In genomic region chr1:109876617-109877319, GRCh38 we compare ENCODE assay signal across 10 cellular contexts. TPM values are rescaled to one million over a fixed set of nuclear protein-coding genes. Genes with fewer than 3 reads are reported as not detected.
DNase-seq lines count a peak whose midpoint lies in the region; ATAC-seq and TF ChIP-seq lines count a peak whose summit lies in the region.
"Had no signal": no experiment of that assay in that cellular context is flagged by ENCODE, and none has a peak within 500 bp of the region (broad histone marks: within the 10 kb centered on the region; RNA-seq: fewer than 3 reads in every experiment).

No MANE protein-coding gene starts in this region.

- peaks cover 39% of the 10 kb centered on the region for H3K4me1 Mint-ChIP-seq in endodermal cell
- H3K4me1 Mint-ChIP-seq in type B pancreatic cell (ENCODE audit: unreplicated experiment), result peaks cover 51% of the 10 kb centered on the region

- no peaks in the 10 kb centered on the region for H3K9me3 Mint-ChIP-seq in endodermal cell
- H3K9me3 Mint-ChIP-seq in type B pancreatic cell, result no peaks in the 10 kb centered on the region
- H3K9me3 Mint-ChIP-seq: dendritic cell treated with granulocyte-macrophage colony-stimulating factor and Interleukin-4, amounts not matched to agents 40 ng/mL and 50 ng/mL, for 4 days had no signal

- H3K4me1 ChIP-seq in endodermal cell (ENCODE audit: control insufficient read depth, insufficient read depth, low read length), result peaks cover 15% of the 10 kb centered on the region
- peaks cover 43% of the 10 kb centered on the region for H3K4me1 ChIP-seq in mesodermal cell (ENCODE audit: control insufficient read depth, insufficient read depth, low read length, poor library complexity, severe bottlenecking)
- H3K4me1 ChIP-seq in foreskin keratinocyte, result no peaks in the 10 kb centered on the region

- H3K4me3 ChIP-seq in LNCaP clone FGC (ENCODE audit: low read depth, low read length) (no peak overlapping the region), endodermal cell (ENCODE audit: low read length) (peak overlapping the region; percentile 32), mesodermal cell (ENCODE audit: extremely low read depth, insufficient read depth, low read length, poor library complexity, severe bottlenecking) (no peak overlapping the region)

- H3K36me3 Mint-ChIP-seq in endodermal cell (ENCODE audit: low read depth) (no peaks in the 10 kb centered on the region), type B pancreatic cell (no peaks in the 10 kb centered on the region)

- H3K36me3 ChIP-seq in endodermal cell (ENCODE audit: control insufficient read depth, insufficient read depth, low read length) (no peaks in the 10 kb centered on the region), mesodermal cell (ENCODE audit: control insufficient read depth, insufficient read depth, low read length) (no peaks in the 10 kb centered on the region)

- intact Hi-C loops in posterior cingulate gyrus (cut with DNase I), result no loop called here

- TF ChIP-seq CTCF in LNCaP clone FGC (IDR thresholded peaks at IDR 0.05; ENCODE audit: control insufficient read depth, extremely low read depth, insufficient read depth) (no peak), endodermal cell (conservative IDR thresholded peaks at IDR 0.05) (no peak), type B pancreatic cell (conservative IDR thresholded peaks at IDR 0.05) (no peak), foreskin keratinocyte (conservative IDR thresholded peaks at IDR 0.05) (no peak)

- no peak for ATAC-seq in foreskin keratinocyte

- peak overlapping the region; percentile 86 for H3K27ac ChIP-seq in endodermal cell (ENCODE audit: low read depth, low read length)
- peak overlapping the region; percentile 98 for H3K27ac ChIP-seq in mesodermal cell (ENCODE audit: low read depth, low read length, severe bottlenecking)
- no peak overlapping the region for H3K27ac ChIP-seq in foreskin keratinocyte

- 20 to 57% methylated on average over 1 to 4 of the region's 4 CpGs for WGBS in endodermal cell (ENCODE audit: insufficient coverage in 1 of 2, insufficient read length in 1 of 2), 2 experiments
- WGBS in mesodermal cell (ENCODE audit: insufficient coverage in 2 of 2), 2 experiments, result 54 to 67% methylated on average over 2 to 3 of the region's 4 CpGs

- peak overlapping the region; percentile 56 for H3K9ac ChIP-seq in endodermal cell (ENCODE audit: extremely low read depth, low read length, poor library complexity, severe bottlenecking)

- H3K27me3 ChIP-seq in endodermal cell (ENCODE audit: control insufficient read depth, insufficient read depth, low read length, poor library complexity, severe bottlenecking), result no peaks in the 10 kb centered on the region
- H3K27me3 ChIP-seq in foreskin keratinocyte, result no peaks in the 10 kb centered on the region

- H3K4me3 Mint-ChIP-seq in endodermal cell, result no peak overlapping the region
- H3K4me3 Mint-ChIP-seq in type B pancreatic cell, result peak overlapping the region; percentile 22
- H3K4me3 Mint-ChIP-seq: dendritic cell treated with granulocyte-macrophage colony-stimulating factor and Interleukin-4, amounts not matched to agents 40 ng/mL and 50 ng/mL, for 4 days had no signal

- H3K27ac Mint-ChIP-seq in endodermal cell (peak overlapping the region; percentile 91), type B pancreatic cell (peak overlapping the region; percentile 68)
- H3K27ac Mint-ChIP-seq: dendritic cell treated with granulocyte-macrophage colony-stimulating factor and Interleukin-4, amounts not matched to agents 40 ng/mL and 50 ng/mL, for 4 days had no signal

- no peaks in the 10 kb centered on the region for H3K9me3 ChIP-seq in endodermal cell (ENCODE audit: control insufficient read depth, low read length)
- H3K9me3 ChIP-seq in mesodermal cell (ENCODE audit: control insufficient read depth, low read length), result no peaks in the 10 kb centered on the region

- H3K27me3 Mint-ChIP-seq in endodermal cell (ENCODE audit: insufficient read depth) (no peaks in the 10 kb centered on the region), type B pancreatic cell (no peaks in the 10 kb centered on the region)

- peak; percentile 39 for DNase-seq in LNCaP clone FGC (ENCODE audit: low read depth)
- peak; percentile 86 for DNase-seq in endodermal cell
- no peak for DNase-seq in type B pancreatic cell (ENCODE audit: extremely low spot score, unreplicated experiment)
- no peak for DNase-seq in posterior cingulate gyrus
- DNase-seq in foreskin keratinocyte, result no peak
- no peak for DNase-seq in cerebellum (ENCODE audit: low spot score)
- no peak for DNase-seq in NCI-H446 treated with DMSO at 0.1 percent for 48 hours (lab: John Stamatoyannopoulos, UW)
- DNase-seq: NCI-H1105 treated with DMSO at 0.1 percent for 48 hours had no signal

RNA-seq across cellular contexts. Expression of gene CSF1, which starts 33.9 kb away (rescaled TPM):
- 1 to 10 TPM; 1.0 to 2.1 TPM for total RNA-seq in endodermal cell
- 8.3 TPM for polyA plus RNA-seq in endodermal cell (2013, experiment 1 of 2)
- 7.3 TPM for polyA plus RNA-seq in endodermal cell (2013, experiment 2 of 2)
- polyA plus RNA-seq in mesodermal cell (2013, experiment 1 of 2), result 19.1 TPM
- polyA plus RNA-seq in mesodermal cell (2013, experiment 2 of 2), result 18.8 TPM
- total RNA-seq in type B pancreatic cell (ENCODE audit: low replicate concordance), result 10.9 and 15.2 TPM in 2 replicates
- 1.8 and 1.9 TPM in 2 replicates for total RNA-seq in foreskin keratinocyte
- polyA plus RNA-seq in foreskin keratinocyte, result 1.2 TPM in 2 replicates
- 4.3 TPM for total RNA-seq in cerebellum

Comparison
In these comparisons a context has a peak if more than half of its experiments do, and no peak if none do; other contexts are left out.
1. DNase-seq: peak in LNCaP clone FGC (single experiment) and endodermal cell (single experiment); none in type B pancreatic cell (single experiment), posterior cingulate gyrus (0 of 10), foreskin keratinocyte (0 of 2), cerebellum (single experiment) and NCI-H446 treated with DMSO at 0.1 percent for 48 hours (single experiment).